Comparison of ENCODE assay signal across 9 cellular contexts in the genomic region with DNA sequence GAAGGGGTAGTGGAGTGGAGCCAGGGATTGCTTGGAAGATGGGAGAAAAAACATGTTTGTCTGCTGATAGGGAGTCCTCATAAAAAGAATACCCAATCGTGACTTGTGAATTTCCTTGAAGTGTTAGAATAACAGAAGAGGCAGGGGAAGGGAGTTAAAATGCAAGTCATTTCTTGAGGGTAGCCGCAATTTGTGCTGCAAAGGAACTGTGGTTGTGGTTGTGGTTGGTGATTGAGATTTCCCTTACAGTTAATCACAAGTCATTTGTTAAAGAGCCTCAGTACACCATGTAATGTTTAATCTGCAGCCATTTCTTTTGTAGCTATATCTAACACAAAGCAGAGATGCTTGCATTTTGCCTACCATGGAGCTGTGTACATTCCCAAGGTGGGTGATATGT. TPM values are rescaled to one million over a fixed set of nuclear protein-coding genes. Genes with fewer than 3 reads are reported as not detected.
DNase-seq lines count a peak whose midpoint lies in the region; ATAC-seq and TF ChIP-seq lines count a peak whose summit lies in the region.
"Had no signal": no experiment of that assay in that cellular context is flagged by ENCODE, and none has a peak within 500 bp of the region (broad histone marks: within the 10 kb centered on the region; RNA-seq: fewer than 3 reads in every experiment).

No MANE protein-coding gene starts in this region.

- H3K4me1 ChIP-seq in Karpas-422 (ENCODE audit: low read length) (no peaks in the 10 kb centered on the region), GM23338 (ENCODE audit: insufficient read depth) (no peaks in the 10 kb centered on the region)

- H3K9ac ChIP-seq in Karpas-422 (ENCODE audit: low read length), result no peak overlapping the region

- H3K27me3 ChIP-seq in Karpas-422 (ENCODE audit: low read length) (no peaks in the 10 kb centered on the region), GM23338 (ENCODE audit: insufficient read depth) (no peaks in the 10 kb centered on the region)

- no peaks in the 10 kb centered on the region for H3K9me3 ChIP-seq in Karpas-422 (ENCODE audit: low read length)

- peaks cover 30% of the 10 kb centered on the region for H3K4me1 Mint-ChIP-seq in activated T-cell treated with anti-CD3 and anti-CD28 coated beads, Interleukin-2, amount 50 U/mL, for 24 hours (ENCODE audit: low read depth)
- H3K4me1 Mint-ChIP-seq in GM23338, result no peaks in the 10 kb centered on the region; the same call in 2 of the 3 replicates

- H3K9me2 ChIP-seq in Karpas-422 (replicated peaks; ENCODE audit: insufficient read depth, low read length) (no peaks in the 10 kb centered on the region), GM23338 (ENCODE audit: insufficient read depth) (peaks cover 9% of the 10 kb centered on the region; the same call in 1 of the 2 replicates)

- DNase-seq in Karpas-422, result peak; percentile 30
- DNase-seq in activated T-cell treated with anti-CD3 and anti-CD28 coated beads, Interleukin-2, amount 50 U/mL, for 24 hours, result peak; percentile 40
- peak; percentile 59 for DNase-seq in stimulated activated CD4-positive, alpha-beta T cell treated with anti-CD3 and anti-CD28 coated beads, Interleukin-1b, Interleukin-23, amount 100 ng/mL, for 48 hours
- DNase-seq in DMS153 (lab: John Stamatoyannopoulos, UW), result no peak
- DNase-seq in NCI-H774 (lab: John Stamatoyannopoulos, UW), result no peak
- no peak for DNase-seq in germinal center (ENCODE audit: low spot score)
- no peak for DNase-seq in GM23338 (ENCODE audit: low spot score)

- H3K9me3 Mint-ChIP-seq in activated T-cell treated with anti-CD3 and anti-CD28 coated beads, Interleukin-2, amount 50 U/mL, for 24 hours, result peaks cover 17% of the 10 kb centered on the region
- H3K9me3 Mint-ChIP-seq in GM23338, result peaks cover 33% of the 10 kb centered on the region; the same call in 2 of the 3 replicates

- H4K20me1 ChIP-seq in Karpas-422 (ENCODE audit: insufficient read depth, low read depth, low read length) (no peaks in the 10 kb centered on the region), GM23338 (replicated peaks; ENCODE audit: insufficient read depth) (no peaks in the 10 kb centered on the region)

- no peaks in the 10 kb centered on the region for H3K36me3 ChIP-seq in Karpas-422 (ENCODE audit: insufficient read depth, low read length)
- no peaks in the 10 kb centered on the region for H3K36me3 ChIP-seq in GM23338 (ENCODE audit: insufficient read depth)

- TF ChIP-seq CTCF in GM23338 (conservative IDR thresholded peaks at IDR 0.05; ENCODE audit: low read depth in 2 of 2), result no peak

- no peak overlapping the region for H3K4me3 ChIP-seq in Karpas-422 (ENCODE audit: low read length)
- no peak overlapping the region for H3K4me3 ChIP-seq in GM23338

- ATAC-seq in GM19397 (IDR thresholded peaks at IDR 0.05; ENCODE audit: unreplicated experiment) (peak; percentile 89), GM23338 (no peak)
- ATAC-seq: Panc1 had no signal

- peak overlapping the region; percentile 60 for H3K27ac Mint-ChIP-seq in activated T-cell treated with anti-CD3 and anti-CD28 coated beads, Interleukin-2, amount 50 U/mL, for 24 hours
- H3K27ac Mint-ChIP-seq in GM23338, result no peak overlapping the region

- H3K4me2 ChIP-seq in Karpas-422 (ENCODE audit: low read depth, low read length, poor library complexity, severe bottlenecking) (no peak overlapping the region), GM23338 (no peak overlapping the region)

- H3K4me3 Mint-ChIP-seq in activated T-cell treated with anti-CD3 and anti-CD28 coated beads, Interleukin-2, amount 50 U/mL, for 24 hours, result no peak overlapping the region
- H3K4me3 Mint-ChIP-seq in GM23338, result no peak overlapping the region

- H3K27ac ChIP-seq in Karpas-422 (ENCODE audit: low read length), result no peak overlapping the region
- no peak overlapping the region for H3K27ac ChIP-seq in GM23338 (ENCODE audit: low read depth)

- no peaks in the 10 kb centered on the region for H3F3A ChIP-seq in GM23338 (replicated peaks; ENCODE audit: low read depth)

- H3K79me2 ChIP-seq in Karpas-422 (ENCODE audit: low read length), result no peaks in the 10 kb centered on the region
- no peaks in the 10 kb centered on the region for H3K79me2 ChIP-seq in GM23338 (replicated peaks; ENCODE audit: insufficient read depth)

- H2AFZ ChIP-seq in Karpas-422 (ENCODE audit: low read length) (no peak overlapping the region; the same call in 1 of the 2 replicates), GM23338 (no peak overlapping the region)

- peaks cover 76% of the 10 kb centered on the region for H3K27me3 Mint-ChIP-seq in activated T-cell treated with anti-CD3 and anti-CD28 coated beads, Interleukin-2, amount 50 U/mL, for 24 hours
- peaks cover 1% of the 10 kb centered on the region for H3K27me3 Mint-ChIP-seq in GM23338 (ENCODE audit: insufficient read depth, low read depth, poor library complexity)

- H3K36me3 Mint-ChIP-seq in activated T-cell treated with anti-CD3 and anti-CD28 coated beads, Interleukin-2, amount 50 U/mL, for 24 hours (ENCODE audit: low read depth), result no peaks in the 10 kb centered on the region
- H3K36me3 Mint-ChIP-seq in GM23338 (ENCODE audit: low read depth), result peaks cover 12% of the 10 kb centered on the region; the same call in 1 of the 3 replicates

TF ChIP-seq in GM23338, 12 proteins besides CTCF, POLR2A, EP300 and RAD21:
- TF ChIP-seq JUNB (IDR thresholded peaks at IDR 0.05; ENCODE audit: unreplicated experiment) (no peak), EZH2phosphoT487 (IDR thresholded peaks at IDR 0.05; ENCODE audit: unreplicated experiment) (no peak), POLR2AphosphoS5 (IDR thresholded peaks at IDR 0.05; ENCODE audit: low read depth) (no peak), EZH2 (IDR thresholded peaks at IDR 0.05; ENCODE audit: low read depth, unreplicated experiment) (no peak), CREB1 (CRISPR knock-in tag; IDR thresholded peaks at IDR 0.05; ENCODE audit: low read depth) (no peak), STAT1 (IDR thresholded peaks at IDR 0.05; ENCODE audit: unreplicated experiment) (no peak)
- TF ChIP-seq, protein P1, sequence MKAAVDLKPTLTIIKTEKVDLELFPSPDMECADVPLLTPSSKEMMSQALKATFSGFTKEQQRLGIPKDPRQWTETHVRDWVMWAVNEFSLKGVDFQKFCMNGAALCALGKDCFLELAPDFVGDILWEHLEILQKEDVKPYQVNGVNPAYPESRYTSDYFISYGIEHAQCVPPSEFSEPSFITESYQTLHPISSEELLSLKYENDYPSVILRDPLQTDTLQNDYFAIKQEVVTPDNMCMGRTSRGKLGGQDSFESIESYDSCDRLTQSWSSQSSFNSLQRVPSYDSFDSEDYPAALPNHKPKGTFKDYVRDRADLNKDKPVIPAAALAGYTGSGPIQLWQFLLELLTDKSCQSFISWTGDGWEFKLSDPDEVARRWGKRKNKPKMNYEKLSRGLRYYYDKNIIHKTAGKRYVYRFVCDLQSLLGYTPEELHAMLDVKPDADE (IDR thresholded peaks at IDR 0.05), result no peak
- TF ChIP-seq, protein P2, sequence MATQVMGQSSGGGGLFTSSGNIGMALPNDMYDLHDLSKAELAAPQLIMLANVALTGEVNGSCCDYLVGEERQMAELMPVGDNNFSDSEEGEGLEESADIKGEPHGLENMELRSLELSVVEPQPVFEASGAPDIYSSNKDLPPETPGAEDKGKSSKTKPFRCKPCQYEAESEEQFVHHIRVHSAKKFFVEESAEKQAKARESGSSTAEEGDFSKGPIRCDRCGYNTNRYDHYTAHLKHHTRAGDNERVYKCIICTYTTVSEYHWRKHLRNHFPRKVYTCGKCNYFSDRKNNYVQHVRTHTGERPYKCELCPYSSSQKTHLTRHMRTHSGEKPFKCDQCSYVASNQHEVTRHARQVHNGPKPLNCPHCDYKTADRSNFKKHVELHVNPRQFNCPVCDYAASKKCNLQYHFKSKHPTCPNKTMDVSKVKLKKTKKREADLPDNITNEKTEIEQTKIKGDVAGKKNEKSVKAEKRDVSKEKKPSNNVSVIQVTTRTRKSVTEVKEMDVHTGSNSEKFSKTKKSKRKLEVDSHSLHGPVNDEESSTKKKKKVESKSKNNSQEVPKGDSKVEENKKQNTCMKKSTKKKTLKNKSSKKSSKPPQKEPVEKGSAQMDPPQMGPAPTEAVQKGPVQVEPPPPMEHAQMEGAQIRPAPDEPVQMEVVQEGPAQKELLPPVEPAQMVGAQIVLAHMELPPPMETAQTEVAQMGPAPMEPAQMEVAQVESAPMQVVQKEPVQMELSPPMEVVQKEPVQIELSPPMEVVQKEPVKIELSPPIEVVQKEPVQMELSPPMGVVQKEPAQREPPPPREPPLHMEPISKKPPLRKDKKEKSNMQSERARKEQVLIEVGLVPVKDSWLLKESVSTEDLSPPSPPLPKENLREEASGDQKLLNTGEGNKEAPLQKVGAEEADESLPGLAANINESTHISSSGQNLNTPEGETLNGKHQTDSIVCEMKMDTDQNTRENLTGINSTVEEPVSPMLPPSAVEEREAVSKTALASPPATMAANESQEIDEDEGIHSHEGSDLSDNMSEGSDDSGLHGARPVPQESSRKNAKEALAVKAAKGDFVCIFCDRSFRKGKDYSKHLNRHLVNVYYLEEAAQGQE (IDR thresholded peaks at IDR 0.05; ENCODE audit: unreplicated experiment), result no peak

RNA-seq across cellular contexts. Expression of gene EGLN1, which starts 38.5 kb away (rescaled TPM):
- 48.3 and 59.0 TPM in 2 replicates for total RNA-seq in Karpas-422 (2014; rRNA removed; shearing (Covaris generic); ENCODE audit: low replicate concordance)
- 6.0 and 7.2 TPM in 2 replicates for total RNA-seq in GM23338 (2014; rRNA removed; shearing (Covaris generic))
- polyA plus RNA-seq in GM23338 (2016; fragmentation: Nextera tagmentation; extraction: Ambion mirVana), result 1.9 and 2.3 TPM in 2 replicates

Comparison
In these comparisons a context has a peak if more than half of its experiments do, and no peak if none do; other contexts are left out.
1. DNase-seq: peak in Karpas-422 (single experiment), activated T-cell treated with anti-CD3 and anti-CD28 coated beads, Interleukin-2, amount 50 U/mL, for 24 hours (single experiment) and stimulated activated CD4-positive, alpha-beta T cell treated with anti-CD3 and anti-CD28 coated beads, Interleukin-1b, Interleukin-23, amount 100 ng/mL, for 48 hours (single experiment); none in DMS153 (single experiment), NCI-H774 (single experiment), germinal center (single experiment) and GM23338 (single experiment).